ENCODE assay signal across 8 cellular contexts in the genomic region with DNA sequence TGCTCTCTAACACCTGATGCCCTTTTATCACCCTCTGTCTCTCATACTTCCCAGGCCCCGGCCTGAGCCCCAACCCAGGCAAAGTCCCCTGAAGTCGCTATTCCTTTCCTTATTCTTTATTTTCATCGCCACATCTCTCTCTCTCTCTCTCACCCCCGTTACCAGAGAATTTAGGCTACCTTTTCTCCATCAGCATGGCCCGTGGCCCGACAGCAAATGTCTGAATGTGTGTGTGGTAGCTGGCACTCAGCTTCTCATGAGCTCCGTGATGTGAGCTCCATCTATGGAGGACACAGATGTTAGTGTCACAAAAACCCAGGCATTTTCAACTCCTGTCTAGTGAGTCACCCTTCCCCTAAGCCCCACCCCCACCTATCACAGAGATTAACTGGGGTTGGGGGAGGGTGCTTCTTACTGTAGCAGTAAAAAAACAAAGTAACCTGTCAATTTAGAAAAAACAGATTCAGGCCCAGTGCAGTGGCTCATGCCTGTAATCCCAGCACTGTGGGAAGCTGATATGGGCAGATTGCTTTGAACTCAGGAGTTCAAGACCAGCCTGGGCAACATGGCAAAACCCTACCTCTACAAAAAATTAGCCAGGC. TPM values are rescaled to one million over a fixed set of nuclear protein-coding genes. Genes with fewer than 3 reads are reported as not detected.
DNase-seq lines count a peak whose midpoint lies in the region; ATAC-seq and TF ChIP-seq lines count a peak whose summit lies in the region.

No MANE protein-coding gene starts in this region.

- peaks cover 82% of the 10 kb centered on the region for H3K4me1 Mint-ChIP-seq in activated naive CD8-positive, alpha-beta T cell treated with anti-CD3 and anti-CD28 coated beads for 36 hours

- intact Hi-C loops in left lung (cut with DNase I), result no loop called here

- TF ChIP-seq CTCF in left lung (IDR thresholded peaks at IDR 0.05), result no peak

- no peaks in the 10 kb centered on the region for H3K36me3 ChIP-seq in SJCRH30
- no peaks in the 10 kb centered on the region for H3K36me3 ChIP-seq in left lung

- peaks cover 21% of the 10 kb centered on the region for H3K36me3 Mint-ChIP-seq in activated naive CD8-positive, alpha-beta T cell treated with anti-CD3 and anti-CD28 coated beads for 36 hours

- H3K27me3 ChIP-seq in SJCRH30 (no peaks in the 10 kb centered on the region), left lung (no peaks in the 10 kb centered on the region)

- no peaks in the 10 kb centered on the region for H3K27me3 Mint-ChIP-seq in activated naive CD8-positive, alpha-beta T cell treated with anti-CD3 and anti-CD28 coated beads for 36 hours

- no peaks in the 10 kb centered on the region for H3K9me3 Mint-ChIP-seq in activated naive CD8-positive, alpha-beta T cell treated with anti-CD3 and anti-CD28 coated beads for 36 hours

- peaks cover 21% of the 10 kb centered on the region for H3K4me1 ChIP-seq in SJCRH30
- peaks cover 20 to 50% of the 10 kb centered on the region in 2 donors for H3K4me1 ChIP-seq in left lung

- ATAC-seq in HG02678 (IDR thresholded peaks at IDR 0.05; ENCODE audit: unreplicated experiment), result peak; percentile 29
- peak; percentile 43 for ATAC-seq in left lung

- DNase-seq in Daoy (ENCODE audit: low read depth) (peak; percentile 89), SJCRH30 (peak; percentile 13 to 42), left lung (no peak), GOT3 (lab: John Stamatoyannopoulos, UW) (no peak), NCI-H128 (lab: John Stamatoyannopoulos, UW; ENCODE audit: unreplicated experiment) (no peak)
- DNase-seq in activated naive CD8-positive, alpha-beta T cell treated with anti-CD3 and anti-CD28 coated beads for 36 hours, result peak; percentile 72
- DNase-seq in stimulated activated CD8-positive, alpha-beta memory T cell treated with anti-CD3 and anti-CD28 coated beads, Interleukin-15, amount 100 ng/mL, for 48 hours (ENCODE audit: low read depth in 2 of 2), result peak; percentile 62 to 71

- H3K9me3 ChIP-seq in SJCRH30 (replicated peaks) (no peaks in the 10 kb centered on the region), left lung (no peaks in the 10 kb centered on the region)

- peak overlapping the region; percentile 98 for H3K27ac Mint-ChIP-seq in activated naive CD8-positive, alpha-beta T cell treated with anti-CD3 and anti-CD28 coated beads for 36 hours

- H3K27ac ChIP-seq in SJCRH30, result peak overlapping the region; percentile 63
- H3K27ac ChIP-seq in left lung, result peak overlapping the region; percentile 76 to 80

- H3K4me3 Mint-ChIP-seq in activated naive CD8-positive, alpha-beta T cell treated with anti-CD3 and anti-CD28 coated beads for 36 hours, result peak overlapping the region; percentile 99

- H3K4me3 ChIP-seq in SJCRH30 (no peak overlapping the region), left lung (no peak overlapping the region)

RNA-seq across cellular contexts. Expression of a gene that starts 53.8 kb away (rescaled TPM):
- 14.5 and 18.8 TPM in 2 replicates for total RNA-seq in Daoy (2014; rRNA removed; shearing (Covaris generic))
- total RNA-seq in SJCRH30 (2014; rRNA removed; shearing (Covaris generic)), result 7.8 and 11.6 TPM in 2 replicates
- total RNA-seq in activated naive CD8-positive, alpha-beta T cell treated with anti-CD3 and anti-CD28 coated beads for 36 hours, result 10 to 100 TPM; 13.3 to 14.3 TPM
- 1 to 10 TPM; 5.8 to 9.3 TPM for total RNA-seq in left lung

Comparison
In these comparisons a context has a peak if more than half of its experiments do, and no peak if none do; other contexts are left out.
1. DNase-seq: peak in Daoy (single experiment), SJCRH30 (2 of 2), activated naive CD8-positive, alpha-beta T cell treated with anti-CD3 and anti-CD28 coated beads for 36 hours (single experiment) and stimulated activated CD8-positive, alpha-beta memory T cell treated with anti-CD3 and anti-CD28 coated beads, Interleukin-15, amount 100 ng/mL, for 48 hours (2 of 2); none in left lung (0 of 2), GOT3 (single experiment) and NCI-H128 (single experiment).